Comparison of ENCODE assay signal across 8 cellular contexts in genomic region chr15:31328425-31328998, GRCh38. TPM values are rescaled to one million over a fixed set of nuclear protein-coding genes. Genes with fewer than 3 reads are reported as not detected.
DNase-seq lines count a peak whose midpoint lies in the region; ATAC-seq and TF ChIP-seq lines count a peak whose summit lies in the region.

No MANE protein-coding gene starts in this region.

- H3K9me3 ChIP-seq in OCI-LY3 (ENCODE audit: insufficient read depth, low read length) (no peaks in the 10 kb centered on the region), gastroesophageal sphincter (no peaks in the 10 kb centered on the region), gastrocnemius medialis (no peaks in the 10 kb centered on the region)

- peak; percentile 11 for ATAC-seq in GM18511 (IDR thresholded peaks at IDR 0.05; ENCODE audit: unreplicated experiment)
- ATAC-seq in gastroesophageal sphincter: no peak
- peak; percentile 2 to 3 for ATAC-seq in gastrocnemius medialis
- no peak for ATAC-seq in HG03439 (IDR thresholded peaks at IDR 0.05; ENCODE audit: unreplicated experiment)
- ATAC-seq in GM19035 (IDR thresholded peaks at IDR 0.05; ENCODE audit: unreplicated experiment): no peak
- no peak for ATAC-seq in HG02623 (IDR thresholded peaks at IDR 0.05; ENCODE audit: unreplicated experiment)

- TF ChIP-seq CTCF in OCI-LY3 (IDR thresholded peaks at IDR 0.05; ENCODE audit: low read depth, low read length) (no peak), gastroesophageal sphincter (IDR thresholded peaks at IDR 0.05) (no peak), gastrocnemius medialis (IDR thresholded peaks at IDR 0.05 in 4 of 5, conservative IDR thresholded peaks at IDR 0.05 in 1 of 5) (no peak)

- peak; percentile 94 for DNase-seq in activated effector memory CD4-positive, alpha-beta T cell treated with anti-CD3 and anti-CD28 coated beads, Interleukin-2, amount 50 U/mL, for 16 hours
- DNase-seq in gastrocnemius medialis: no peak

- TF ChIP-seq POLR2A in gastroesophageal sphincter (IDR thresholded peaks at IDR 0.05): no peak
- TF ChIP-seq POLR2A in gastrocnemius medialis (IDR thresholded peaks at IDR 0.05): no peak

- peak overlapping the region; percentile 88 for H3K9ac ChIP-seq in OCI-LY3 (ENCODE audit: low read length)

- 0% methylated on average over 5 to 9 of the region's 35 CpGs for WGBS in gastroesophageal sphincter (ENCODE audit: low coverage in 1 of 2), 2 donors

- in situ Hi-C loops in gastrocnemius medialis (cut with MboI; ENCODE audit: low sequenced_read_pairs in 4 of 4): loop anchor here in 3 of 4 donors (10.0 to 25.0 kb wide), 2 partner anchors 114 to 366 kb away; no protein-coding TSS in a partner anchor

- no peaks in the 10 kb centered on the region for H3K27me3 ChIP-seq in OCI-LY3 (ENCODE audit: low read depth, low read length)
- H3K27me3 ChIP-seq in gastroesophageal sphincter: no peaks in the 10 kb centered on the region
- no peaks in the 10 kb centered on the region for H3K27me3 ChIP-seq in gastrocnemius medialis

- peaks cover 42% of the 10 kb centered on the region for H4K20me1 ChIP-seq in OCI-LY3 (ENCODE audit: insufficient read depth, low read length)

- intact Hi-C loops in gastrocnemius medialis (cut with DNase I; ENCODE audit: low total_unique reads): loop anchor here (5.0 kb wide), 3 partner anchors 159 to 1506 kb away; partner anchors contain the start of genes MTMR10 and TJP1

- H3K79me2 ChIP-seq in OCI-LY3 (ENCODE audit: low read length): peaks cover 73% of the 10 kb centered on the region

- no peak overlapping the region for H2AFZ ChIP-seq in OCI-LY3 (ENCODE audit: low read depth, low read length)

- H3K27ac ChIP-seq in OCI-LY3 (ENCODE audit: low read length): peak overlapping the region; percentile 94
- H3K27ac ChIP-seq in gastroesophageal sphincter: peak overlapping the region; percentile 97 to 100 (median 100)
- peak overlapping the region; percentile 82 to 99 (median 91) for H3K27ac ChIP-seq in gastrocnemius medialis

- H3K4me2 ChIP-seq in OCI-LY3 (ENCODE audit: low read length): peak overlapping the region; percentile 80

- H3K36me3 ChIP-seq in OCI-LY3 (replicated peaks; ENCODE audit: low read depth, low read length) (peaks cover 26% of the 10 kb centered on the region), gastroesophageal sphincter (peaks cover 0 to 4% of the 10 kb centered on the region in 2 donors), gastrocnemius medialis (no peaks in the 10 kb centered on the region)

- H3K4me1 ChIP-seq in OCI-LY3 (ENCODE audit: low read length): peaks cover 52% of the 10 kb centered on the region
- H3K4me1 ChIP-seq in gastroesophageal sphincter: peaks cover 3 to 74% (median 22%) of the 10 kb centered on the region in 3 donors
- peaks cover 49 to 55% of the 10 kb centered on the region in 2 donors for H3K4me1 ChIP-seq in gastrocnemius medialis

- H3K4me3 ChIP-seq in OCI-LY3 (ENCODE audit: low read length) (peak overlapping the region; percentile 88), gastroesophageal sphincter (peak overlapping the region; percentile 85 to 94), gastrocnemius medialis (peak overlapping the region; percentile 61 to 91 (median 78))

- no peak for TF ChIP-seq EP300 in gastroesophageal sphincter (IDR thresholded peaks at IDR 0.05)

RNA-seq across cellular contexts. Expression of gene KLF13, which starts 1.9 kb away (rescaled TPM):
- total RNA-seq in gastroesophageal sphincter (100 to 1,000 TPM in 1 of 4 donors, 10 to 100 TPM in 3; 49.7 to 106 (median 76.1) TPM), gastrocnemius medialis (10 to 100 TPM; 18.3 to 50.2 (median 32.9) TPM)

Comparison
In these comparisons a context has a peak if more than half of its experiments do, and no peak if none do; other contexts are left out.
1. ATAC-seq: peak in GM18511 (single experiment) and gastrocnemius medialis (2 of 2); none in gastroesophageal sphincter (single experiment), HG03439 (single experiment), GM19035 (single experiment) and HG02623 (single experiment).
2. Peak in every context shown above with its lines, with median percentiles within 50 percentile points of each other: H3K27ac ChIP-seq and H3K4me3 ChIP-seq.